21 cellular contexts compared by ENCODE assay signal in genomic region chr3:46684881-46685280, GRCh38. TPM values are rescaled to one million over a fixed set of nuclear protein-coding genes. Genes with fewer than 3 reads are reported as not detected.
A peak's percentile ranks its signal among the peaks of the same experiment; 100 is the strongest.
DNase-seq lines count a peak whose midpoint lies in the region; ATAC-seq and TF ChIP-seq lines count a peak whose summit lies in the region.
"Had no signal": no experiment of that assay in that cellular context is flagged by ENCODE, and none has a peak within 500 bp of the region (broad histone marks: within the 10 kb centered on the region; RNA-seq: fewer than 3 reads in every experiment).

No MANE protein-coding gene starts in this region.

- H3K9me3 ChIP-seq in neuronal stem cell (replicated peaks in 1 of 2; ENCODE audit: control insufficient read depth in 2 of 2, insufficient read depth in 1 of 2, low read depth in 1 of 2, low read length in 2 of 2), result peaks cover 0 to 2% of the 10 kb centered on the region in 2 donors
- H3K9me3 ChIP-seq in T-helper 17 cell (ENCODE audit: control insufficient read depth, low read length, poor library complexity, severe bottlenecking), result no peaks in the 10 kb centered on the region
- H3K9me3 ChIP-seq: BLaER1, HAP-1 had no signal

- H3K4me3 ChIP-seq in neuronal stem cell (ENCODE audit: low read length in 2 of 2) (no peak overlapping the region), coronary artery (no peak overlapping the region)
- H3K4me3 ChIP-seq: BLaER1, GM12878, HAP-1 had no signal

- peak overlapping the region; percentile 81 for H2BK120ac ChIP-seq in neuronal stem cell (ENCODE audit: low read depth, low read length)

- H2BK5ac ChIP-seq in neuronal stem cell (ENCODE audit: low read length), result no peak overlapping the region

- no peak overlapping the region for H3K14ac ChIP-seq in neuronal stem cell (ENCODE audit: low read length)

- H3K27ac Mint-ChIP-seq in HFFc6 (no peak overlapping the region), T-helper 17 cell (no peak overlapping the region)
- H3K27ac Mint-ChIP-seq in activated T-helper 17 cell treated with anti-CD3 and anti-CD28 coated beads, Interleukin-2, amount 50 U/mL, for 72 hours, result peak overlapping the region; percentile 67
- H3K27ac Mint-ChIP-seq: CD14-positive monocyte; CD8-positive, alpha-beta T cell had no signal

- no peak overlapping the region for H2BK15ac ChIP-seq in neuronal stem cell (ENCODE audit: low read length)

- no peak overlapping the region for H2AFZ ChIP-seq in neuronal stem cell (ENCODE audit: low read length)

- peak overlapping the region; percentile 52 for H3K9ac ChIP-seq in neuronal stem cell (ENCODE audit: low read depth, low read length, poor library complexity)
- H3K9ac ChIP-seq: BLaER1 had no signal

- no peaks in the 10 kb centered on the region for H3K4me1 Mint-ChIP-seq in HFFc6 (ENCODE audit: low read depth)
- peaks cover 3% of the 10 kb centered on the region for H3K4me1 Mint-ChIP-seq in activated T-helper 17 cell treated with anti-CD3 and anti-CD28 coated beads, Interleukin-2, amount 50 U/mL, for 72 hours
- peaks cover 7% of the 10 kb centered on the region for H3K4me1 Mint-ChIP-seq in T-helper 17 cell

- H3K9me3 Mint-ChIP-seq in HFFc6, result no peaks in the 10 kb centered on the region
- no peaks in the 10 kb centered on the region for H3K9me3 Mint-ChIP-seq in activated T-helper 17 cell treated with anti-CD3 and anti-CD28 coated beads, Interleukin-2, amount 50 U/mL, for 72 hours
- H3K9me3 Mint-ChIP-seq: CD14-positive monocyte; CD8-positive, alpha-beta T cell had no signal

- H3K4me2 ChIP-seq in neuronal stem cell (ENCODE audit: insufficient read depth, low read length, poor library complexity, severe bottlenecking), result no peak overlapping the region
- H3K4me2 ChIP-seq: BLaER1 had no signal

- H3K4ac ChIP-seq in neuronal stem cell (ENCODE audit: low read length), result no peak overlapping the region

- H3K4me1 ChIP-seq in neuronal stem cell (ENCODE audit: control insufficient read depth in 2 of 2, insufficient read depth in 1 of 2, low read depth in 1 of 2, low read length in 2 of 2), result peaks cover 0 to 4% of the 10 kb centered on the region in 2 donors
- H3K4me1 ChIP-seq: HAP-1 had no signal

- no peaks in the 10 kb centered on the region for H3K36me3 ChIP-seq in neuronal stem cell (replicated peaks in 1 of 2; ENCODE audit: control insufficient read depth in 2 of 2, insufficient read depth in 2 of 2, low read length in 2 of 2)
- H3K36me3 ChIP-seq: BLaER1, HAP-1 had no signal

- no peak overlapping the region for H3K27ac ChIP-seq in neuronal stem cell (replicated peaks; ENCODE audit: low read length)
- H3K27ac ChIP-seq in coronary artery, result no peak overlapping the region
- H3K27ac ChIP-seq: BLaER1 had no signal

- no peak overlapping the region for H4K8ac ChIP-seq in neuronal stem cell (ENCODE audit: low read depth, low read length)

- no peaks in the 10 kb centered on the region for H3K27me3 ChIP-seq in neuronal stem cell (ENCODE audit: control insufficient read depth in 3 of 3, insufficient read depth in 3 of 3, low read depth in 1 of 3, low read length in 3 of 3)
- H3K27me3 ChIP-seq: BLaER1 had no signal

- no peak for ATAC-seq in activated T-helper 17 cell treated with anti-CD3 and anti-CD28 coated beads, Interleukin-2, amount 50 U/mL, for 72 hours (replicated peaks)
- ATAC-seq in HG02642 (IDR thresholded peaks at IDR 0.05; ENCODE audit: poor library complexity, unreplicated experiment) (no peak), GM19467 (IDR thresholded peaks at IDR 0.05; ENCODE audit: unreplicated experiment) (no peak), T-helper 17 cell (no peak)
- ATAC-seq: CD8-positive, alpha-beta T cell; GM12878 had no signal

- H3K18ac ChIP-seq in neuronal stem cell (ENCODE audit: low read length), result no peak overlapping the region

- no peak overlapping the region for H3K23ac ChIP-seq in neuronal stem cell (ENCODE audit: low read depth, low read length, poor library complexity)

- H3K36me3 Mint-ChIP-seq in HFFc6 (ENCODE audit: low read depth), result no peaks in the 10 kb centered on the region
- no peaks in the 10 kb centered on the region for H3K36me3 Mint-ChIP-seq in activated T-helper 17 cell treated with anti-CD3 and anti-CD28 coated beads, Interleukin-2, amount 50 U/mL, for 72 hours (ENCODE audit: low read depth)
- H3K36me3 Mint-ChIP-seq in T-helper 17 cell (ENCODE audit: low read depth), result peaks cover 10% of the 10 kb centered on the region

- peak; percentile 13 for DNase-seq in CD1c-positive myeloid dendritic cell (ENCODE audit: extremely low spot score)
- peak; percentile 16 for DNase-seq in HFFc6
- no peak for DNase-seq in neuronal stem cell (ENCODE audit: low spot score)
- DNase-seq in coronary artery (ENCODE audit: low spot score), result no peak
- DNase-seq in T-helper 17 cell, result no peak
- DNase-seq: 8988T; Calu3; CD8-positive, alpha-beta T cell; DMS79 treated with DMSO at 0.1 percent for 48 hours; IMR-90 had no signal

- no peaks in the 10 kb centered on the region for H3K79me1 ChIP-seq in neuronal stem cell (ENCODE audit: low read depth, low read length)

- no peak overlapping the region for H2BK12ac ChIP-seq in neuronal stem cell (ENCODE audit: low read length)

- H3K27me3 Mint-ChIP-seq in HFFc6 (ENCODE audit: insufficient read depth) (peaks cover 18% of the 10 kb centered on the region), T-helper 17 cell (no peaks in the 10 kb centered on the region)
- no peaks in the 10 kb centered on the region for H3K27me3 Mint-ChIP-seq in activated T-helper 17 cell treated with anti-CD3 and anti-CD28 coated beads, Interleukin-2, amount 50 U/mL, for 72 hours

- H3K4me3 Mint-ChIP-seq in HFFc6 (no peak overlapping the region), T-helper 17 cell (no peak overlapping the region)
- H3K4me3 Mint-ChIP-seq in activated T-helper 17 cell treated with anti-CD3 and anti-CD28 coated beads, Interleukin-2, amount 50 U/mL, for 72 hours, result no peak overlapping the region
- H3K4me3 Mint-ChIP-seq: CD14-positive monocyte; CD8-positive, alpha-beta T cell had no signal

- H4K91ac ChIP-seq in neuronal stem cell (ENCODE audit: low read depth, low read length, poor library complexity), result no peak overlapping the region

- WGBS in neuronal stem cell (ENCODE audit: extremely low coverage in 2 of 2, insufficient read length in 2 of 2, insufficient replicate concordance in 1 of 2), 2 donors, result no CpG with 5 or more reads among the region's 3 CpGs

- TF ChIP-seq CTCF in HFFc6 (IDR thresholded peaks at IDR 0.05) (no peak), coronary artery (IDR thresholded peaks at IDR 0.05) (no peak)

- peak overlapping the region; percentile 58 for H2AK5ac ChIP-seq in neuronal stem cell (ENCODE audit: low read depth, low read length)

RNA-seq across cellular contexts. Expression of gene ALS2CL, which starts 8.6 kb away (rescaled TPM):
- total RNA-seq in HFFc6 (2021; fragmentation: NEBNext Ultra II Directional; extraction: Animal tissue kit (Norgen Biotek cat#: 25700)), result 1 to 10 TPM; 1.7 to 3.9 (median 2.4) TPM
- 1 to 10 TPM in 1 of 2 donors, under 1 TPM in 1; 0.69 to 5.2 TPM for total RNA-seq in activated T-helper 17 cell treated with anti-CD3 and anti-CD28 coated beads, Interleukin-2, amount 50 U/mL, for 72 hours
- 0.78 TPM for polyA plus RNA-seq in neuronal stem cell (2013, experiment 1 of 2)
- 0.60 TPM for polyA plus RNA-seq in neuronal stem cell (2013, experiment 2 of 2)
- total RNA-seq in T-helper 17 cell, result 10 to 100 TPM; 21.1 to 38.4 TPM

RNA-seq across cellular contexts. Expression of gene TMIE, which starts 16.3 kb away (rescaled TPM):
- total RNA-seq in HFFc6 (2021; fragmentation: NEBNext Ultra II Directional; extraction: Animal tissue kit (Norgen Biotek cat#: 25700)), result not detected
- total RNA-seq in activated T-helper 17 cell treated with anti-CD3 and anti-CD28 coated beads, Interleukin-2, amount 50 U/mL, for 72 hours, result under 1 TPM; 0.15 to 0.53 TPM
- polyA plus RNA-seq in neuronal stem cell (2013, experiment 1 of 2), result 0.26 TPM
- 0.30 TPM for polyA plus RNA-seq in neuronal stem cell (2013, experiment 2 of 2)
- 1 to 10 TPM in 1 of 2 donors, under 1 TPM in 1; 0.86 to 1.3 TPM for total RNA-seq in T-helper 17 cell
- total RNA-seq: A673, G401, GM12878, H4, IMR-90 had no signal
- polyA plus RNA-seq: AG04450, CD14-positive monocyte, GM12878 had no signal

RNA-seq across cellular contexts. Expression of gene PRSS50, which starts 32.8 kb away (rescaled TPM):
- total RNA-seq in HFFc6 (2021; fragmentation: NEBNext Ultra II Directional; extraction: Animal tissue kit (Norgen Biotek cat#: 25700)), result not detected
- total RNA-seq in activated T-helper 17 cell treated with anti-CD3 and anti-CD28 coated beads, Interleukin-2, amount 50 U/mL, for 72 hours, result under 1 TPM in 1 of 2 donors, not detected in 1; 0.11 TPM
- polyA plus RNA-seq in neuronal stem cell (2013, experiment 1 of 2), result 0.64 TPM
- polyA plus RNA-seq in neuronal stem cell (2013, experiment 2 of 2), result 0.57 TPM
- not detected for total RNA-seq in T-helper 17 cell
- total RNA-seq: A673; Calu3; CD8-positive, alpha-beta T cell; G401; GM12878; H4; IMR-90 had no signal
- polyA plus RNA-seq: AG04450, CD14-positive monocyte, IMR-90 had no signal

Comparison
In these comparisons a context has a peak if more than half of its experiments do, and no peak if none do; other contexts are left out.
1. DNase-seq: peak in CD1c-positive myeloid dendritic cell (single experiment) and HFFc6 (single experiment); none in neuronal stem cell (single experiment), coronary artery (single experiment) and T-helper 17 cell (0 of 3).